In the genomic region with DNA sequence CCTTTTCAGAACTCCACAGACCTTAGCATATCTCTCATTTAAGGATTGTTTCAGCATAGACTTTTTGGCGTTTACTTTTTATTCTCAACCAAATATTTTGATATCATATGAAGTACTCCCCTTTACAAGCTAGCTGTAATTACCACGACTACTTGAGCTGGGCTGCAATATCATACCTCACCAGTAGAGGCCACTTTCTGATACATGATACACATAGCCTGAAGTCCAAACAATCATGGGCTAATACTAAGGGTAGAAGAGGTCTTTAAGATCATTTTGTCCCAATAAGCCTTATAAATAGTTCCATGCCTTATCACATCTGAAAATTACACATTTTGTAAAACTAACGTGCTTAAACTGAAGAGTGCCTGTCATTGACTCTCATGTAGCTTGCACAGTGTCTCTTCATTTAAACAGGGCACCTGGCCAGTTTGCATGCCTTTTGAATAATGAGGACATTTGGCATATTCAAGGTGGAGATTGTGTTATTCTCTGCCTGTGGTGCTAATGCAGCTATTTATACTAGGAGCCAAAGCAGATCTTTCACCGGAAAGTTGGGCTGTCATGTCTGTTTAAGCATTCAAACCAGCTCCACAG, we compare ENCODE assay signal across 8 cellular contexts.
DNase-seq lines count a peak whose midpoint lies in the region; ATAC-seq and TF ChIP-seq lines count a peak whose summit lies in the region.

No MANE protein-coding gene starts in this region.

- H3K36me3 Mint-ChIP-seq in endodermal cell (ENCODE audit: low read depth), result peaks cover 2% of the 10 kb centered on the region
- no peaks in the 10 kb centered on the region for H3K36me3 Mint-ChIP-seq in CD4-positive, alpha-beta T cell (ENCODE audit: low read depth)

- CTCF ChIA-PET in CD4-positive, alpha-beta T cell (lab: Charles Lee), result interaction anchor here (0.7 to 2.3 kb wide), 2 partner anchors 15 to 530 kb away, joined by 3 to 7 read pairs; no protein-coding TSS in a partner anchor

- no peak overlapping the region for H3K27ac ChIP-seq in endodermal cell (ENCODE audit: low read depth, low read length)
- no peak overlapping the region for H3K27ac ChIP-seq in CD4-positive, alpha-beta T cell (ENCODE audit: low read depth, low read length)

- ATAC-seq in CD4-positive, alpha-beta T cell (ENCODE audit: poor library complexity), result no peak

- peaks cover 22% of the 10 kb centered on the region for H3K9me3 Mint-ChIP-seq in endodermal cell
- H3K9me3 Mint-ChIP-seq in CD4-positive, alpha-beta T cell, result peaks cover 13% of the 10 kb centered on the region

- H3K4me3 Mint-ChIP-seq in endodermal cell, result no peak overlapping the region
- H3K4me3 Mint-ChIP-seq in CD4-positive, alpha-beta T cell, result no peak overlapping the region

- no peak overlapping the region for H3K9ac ChIP-seq in endodermal cell (ENCODE audit: extremely low read depth, low read length, poor library complexity, severe bottlenecking)

- no peak overlapping the region for H3K27ac Mint-ChIP-seq in endodermal cell
- no peak overlapping the region for H3K27ac Mint-ChIP-seq in CD4-positive, alpha-beta T cell

- WGBS in endodermal cell (ENCODE audit: insufficient coverage in 1 of 2, insufficient read length in 1 of 2), 2 experiments, result 85% methylated on average over 3 to 4 of the region's 4 CpGs

- intact Hi-C loops in CD4-positive, alpha-beta T cell (cut with DNase I, micrococcal nuclease), result no loop called here

- peak; percentile 28 for DNase-seq in SKM-1 treated with dmso at 0.1 percent for 144 hours (lab: John Stamatoyannopoulos, UW; ENCODE audit: unreplicated experiment)
- DNase-seq in SKM-1 (lab: John Stamatoyannopoulos, UW; ENCODE audit: unreplicated experiment), result no peak
- DNase-seq in NCI-H460 (ENCODE audit: extremely low read depth, low read depth), result peak; percentile 7
- DNase-seq in endodermal cell, result peak; percentile 67
- no peak for DNase-seq in retinal pigment epithelial cell (ENCODE audit: low read depth)
- DNase-seq in DMS114 treated with DMSO at 0.1 percent for 48 hours (lab: John Stamatoyannopoulos, UW; ENCODE audit: unreplicated experiment), result no peak
- DNase-seq in CD4-positive, alpha-beta T cell, result no peak
- DNase-seq in islet precursor cell, result no peak

- H3K4me3 ChIP-seq in endodermal cell (ENCODE audit: low read length) (no peak overlapping the region), retinal pigment epithelial cell (ENCODE audit: low read length) (no peak overlapping the region)

- H3K36me3 ChIP-seq in endodermal cell (ENCODE audit: control insufficient read depth, insufficient read depth, low read length), result no peaks in the 10 kb centered on the region

- H3K27me3 Mint-ChIP-seq in endodermal cell (ENCODE audit: insufficient read depth), result peaks cover 8% of the 10 kb centered on the region
- peaks cover 42% of the 10 kb centered on the region for H3K27me3 Mint-ChIP-seq in CD4-positive, alpha-beta T cell

- H3K4me1 Mint-ChIP-seq in endodermal cell, result no peaks in the 10 kb centered on the region
- H3K4me1 Mint-ChIP-seq in CD4-positive, alpha-beta T cell (ENCODE audit: low read depth), result no peaks in the 10 kb centered on the region

- POLR2A ChIA-PET in CD4-positive, alpha-beta T cell (lab: Charles Lee), result no interaction called here

- H3K27me3 ChIP-seq in endodermal cell (ENCODE audit: control insufficient read depth, insufficient read depth, low read length, poor library complexity, severe bottlenecking), result no peaks in the 10 kb centered on the region
- peaks cover 12% of the 10 kb centered on the region for H3K27me3 ChIP-seq in CD4-positive, alpha-beta T cell (ENCODE audit: control insufficient read depth, insufficient read depth, low read length)

- no peaks in the 10 kb centered on the region for H3K4me1 ChIP-seq in endodermal cell (ENCODE audit: control insufficient read depth, insufficient read depth, low read length)

- H3K9me3 ChIP-seq in endodermal cell (ENCODE audit: control insufficient read depth, low read length), result peaks cover 23% of the 10 kb centered on the region
- peaks cover 13% of the 10 kb centered on the region for H3K9me3 ChIP-seq in CD4-positive, alpha-beta T cell (ENCODE audit: control insufficient read depth, low read length)

- TF ChIP-seq CTCF in endodermal cell (conservative IDR thresholded peaks at IDR 0.05) (peak; percentile 76), retinal pigment epithelial cell (conservative IDR thresholded peaks at IDR 0.05; ENCODE audit: low read depth, low read length) (peak; percentile 65)
- no peak for TF ChIP-seq CTCF in CD4-positive, alpha-beta T cell (IDR thresholded peaks at IDR 0.05)

Comparison
In these comparisons a context has a peak if more than half of its experiments do, and no peak if none do; other contexts are left out.
1. DNase-seq: peak in SKM-1 treated with dmso at 0.1 percent for 144 hours (single experiment), NCI-H460 (single experiment) and endodermal cell (single experiment); none in SKM-1 (single experiment), retinal pigment epithelial cell (single experiment), DMS114 treated with DMSO at 0.1 percent for 48 hours (single experiment), CD4-positive, alpha-beta T cell (0 of 10) and islet precursor cell (single experiment).